Comparison of ENCODE assay signal across 9 cellular contexts in genomic region chr6:84428300-84428907, GRCh38.
DNase-seq lines count a peak whose midpoint lies in the region; ATAC-seq and TF ChIP-seq lines count a peak whose summit lies in the region.
"Had no signal": no experiment of that assay in that cellular context is flagged by ENCODE, and none has a peak within 500 bp of the region (broad histone marks: within the 10 kb centered on the region; RNA-seq: fewer than 3 reads in every experiment).

No MANE protein-coding gene starts in this region.

- no peaks in the 10 kb centered on the region for H3K4me1 ChIP-seq in OCI-LY7 (ENCODE audit: insufficient read depth, low read length, poor library complexity, severe bottlenecking)

- no peaks in the 10 kb centered on the region for H3K9me3 ChIP-seq in OCI-LY7 (ENCODE audit: low read length)

- POLR2A ChIA-PET in OCI-LY7 (lab: Charles Lee): interaction anchor here (0.6 to 1.3 kb wide), 3 partner anchors 86 to 681 kb away, joined by 3 to 4 read pairs (median 3); no protein-coding TSS in a partner anchor

- H3K4me3 ChIP-seq in GM12864 (ENCODE audit: low read depth, low read length): no peak overlapping the region
- H3K4me3 ChIP-seq in OCI-LY7 (ENCODE audit: low read depth, low read length, poor library complexity, severe bottlenecking): no peak overlapping the region
- H3K4me3 ChIP-seq in dorsolateral prefrontal cortex: no peak overlapping the region

- no peaks in the 10 kb centered on the region for H3K36me3 ChIP-seq in OCI-LY7 (ENCODE audit: insufficient read depth, low read length)

- DNase-seq in AG09319 (ENCODE audit: extremely low read depth, low read depth) (no peak), GM12864 (ENCODE audit: low read depth) (no peak), OCI-LY7 (ENCODE audit: low spot score) (peak; percentile 21), dorsolateral prefrontal cortex (peak in 3 of 10 donors; percentile 3 to 36 (median 14)), mucosa of gallbladder (ENCODE audit: low spot score) (peak; percentile 38)

- H2AFZ ChIP-seq in OCI-LY7 (ENCODE audit: low read length): no peak overlapping the region

- no peaks in the 10 kb centered on the region for H3K79me2 ChIP-seq in OCI-LY7 (ENCODE audit: insufficient read depth, low read depth, low read length)

- no peaks in the 10 kb centered on the region for H4K20me1 ChIP-seq in OCI-LY7 (ENCODE audit: insufficient read depth, low read length)

- intact Hi-C loops in OCI-LY7 (cut with micrococcal nuclease; ENCODE audit: unreplicated experiment): loop anchor here (1.0 kb wide), 1 partner anchor 895 kb away; no protein-coding TSS in a partner anchor
- intact Hi-C loops in dorsolateral prefrontal cortex (cut with DNase I): no loop called here

- H3K9me2 ChIP-seq in OCI-LY7 (ENCODE audit: insufficient read depth, low read length): no peaks in the 10 kb centered on the region

- H3K27me3 ChIP-seq in dorsolateral prefrontal cortex: peaks cover 0 to 77% (median 32%) of the 10 kb centered on the region in 45 donors

- H3K27ac ChIP-seq in OCI-LY7 (ENCODE audit: low read depth, low read length, poor library complexity, severe bottlenecking) (no peak overlapping the region), dorsolateral prefrontal cortex (no peak overlapping the region)

- H3K4me2 ChIP-seq in OCI-LY7 (ENCODE audit: low read length): no peak overlapping the region

- peak; percentile 96 for TF ChIP-seq CTCF in AG09319 (IDR thresholded peaks at IDR 0.05; ENCODE audit: low read depth, low read length)
- peak; percentile 63 for TF ChIP-seq CTCF in GM12864 (IDR thresholded peaks at IDR 0.05; ENCODE audit: low read depth, low read length, missing control alignments)
- peak; percentile 81 for TF ChIP-seq CTCF in OCI-LY7 (conservative IDR thresholded peaks at IDR 0.05; ENCODE audit: low read length)
- peak in 55 of 56 donors; percentile 37 to 74 (median 57) for TF ChIP-seq CTCF in dorsolateral prefrontal cortex (IDR thresholded peaks at IDR 0.05 in 54 of 56, conservative IDR thresholded peaks at IDR 0.05 in 2 of 56; ENCODE audit: low read depth in 1 of 56, partially characterized antibody in 56 of 56)

- ATAC-seq in HG03280 (IDR thresholded peaks at IDR 0.05; ENCODE audit: unreplicated experiment) (peak; percentile 75), HG02970 (IDR thresholded peaks at IDR 0.05; ENCODE audit: low FRiP score, unreplicated experiment) (no peak)
- ATAC-seq in activated CD4-positive, CD25-positive, alpha-beta regulatory T cell treated with anti-CD3 and anti-CD28 coated beads, Interleukin-2, amount 50 U/mL, for 24 hours: no peak
- ATAC-seq: naive thymus-derived CD8-positive, alpha-beta T cell had no signal

- CTCF ChIA-PET in OCI-LY7 (lab: Charles Lee; ENCODE audit: unreplicated experiment): no interaction called here

- no TSS peak for BruUV-seq in OCI-LY7 (replicated peaks; lab: Mats Ljungman, UMichigan)

Comparison
In these comparisons a context has a peak if more than half of its experiments do, and no peak if none do; other contexts are left out.
1. DNase-seq: peak in OCI-LY7 (single experiment) and mucosa of gallbladder (single experiment); none in AG09319 (single experiment) and GM12864 (single experiment).
2. Peak in every context shown above with its lines, with median percentiles within 50 percentile points of each other: CTCF ChIP-seq.